ENCODE assay signal across 8 cellular contexts in genomic region chr2:151947524-151948165, GRCh38.
A peak's percentile ranks its signal among the peaks of the same experiment; 100 is the strongest.
DNase-seq lines count a peak whose midpoint lies in the region; ATAC-seq, FAIRE-seq and TF ChIP-seq lines count a peak whose summit lies in the region.

No MANE protein-coding gene starts in this region.

- H3K27me3 ChIP-seq in bronchial epithelial cell (ENCODE audit: control insufficient read depth, insufficient read depth, low read length), result no peaks in the 10 kb centered on the region
- H3K27me3 ChIP-seq in colonic mucosa, result no peaks in the 10 kb centered on the region

- no peak overlapping the region for H3K9ac ChIP-seq in colonic mucosa (ENCODE audit: low read depth in 2 of 2, low read length in 2 of 2)

- intact Hi-C loops in colonic mucosa (cut with DNase I), result no loop called here

- peak; percentile 81 for DNase-seq in bronchial epithelial cell (ENCODE audit: low read depth)
- peak; percentile 71 for DNase-seq in medulla oblongata (ENCODE audit: extremely low spot score)
- no peak for DNase-seq in GM10266 (ENCODE audit: extremely low spot score)
- DNase-seq in colonic mucosa, result no peak
- DNase-seq in GDM1 (lab: John Stamatoyannopoulos, UW), result no peak
- no peak for DNase-seq in NCI-H82 (lab: John Stamatoyannopoulos, UW)

- H3K4me3 ChIP-seq in bronchial epithelial cell (ENCODE audit: low read depth, low read length) (no peak overlapping the region), colonic mucosa (no peak overlapping the region)

- H3K36me3 ChIP-seq in bronchial epithelial cell (ENCODE audit: control insufficient read depth, insufficient read depth, low read length) (no peaks in the 10 kb centered on the region), colonic mucosa (no peaks in the 10 kb centered on the region)

- ATAC-seq in GM18870 (IDR thresholded peaks at IDR 0.05; ENCODE audit: unreplicated experiment), result peak; percentile 59
- peak; percentile 29 for ATAC-seq in HG03565 (IDR thresholded peaks at IDR 0.05; ENCODE audit: unreplicated experiment)

- no peak for FAIRE-seq in bronchial epithelial cell (lab: Jason Lieb, UNC)

- H3K9me3 ChIP-seq in colonic mucosa, result no peaks in the 10 kb centered on the region

- no peak overlapping the region for H3K27ac ChIP-seq in colonic mucosa

- no peaks in the 10 kb centered on the region for H3K4me1 ChIP-seq in colonic mucosa

- TF ChIP-seq CTCF in bronchial epithelial cell (IDR thresholded peaks at IDR 0.05; ENCODE audit: insufficient read depth, low read length, severe bottlenecking) (no peak), GM10266 (IDR thresholded peaks at IDR 0.05; ENCODE audit: control insufficient read depth, insufficient read depth, low read depth, missing control alignments) (no peak), colonic mucosa (IDR thresholded peaks at IDR 0.05) (no peak)

Comparison
In these comparisons a context has a peak if more than half of its experiments do, and no peak if none do; other contexts are left out.
1. DNase-seq: peak in bronchial epithelial cell (single experiment) and medulla oblongata (single experiment); none in GM10266 (single experiment), colonic mucosa (single experiment), GDM1 (single experiment) and NCI-H82 (single experiment).